In the genomic region with DNA sequence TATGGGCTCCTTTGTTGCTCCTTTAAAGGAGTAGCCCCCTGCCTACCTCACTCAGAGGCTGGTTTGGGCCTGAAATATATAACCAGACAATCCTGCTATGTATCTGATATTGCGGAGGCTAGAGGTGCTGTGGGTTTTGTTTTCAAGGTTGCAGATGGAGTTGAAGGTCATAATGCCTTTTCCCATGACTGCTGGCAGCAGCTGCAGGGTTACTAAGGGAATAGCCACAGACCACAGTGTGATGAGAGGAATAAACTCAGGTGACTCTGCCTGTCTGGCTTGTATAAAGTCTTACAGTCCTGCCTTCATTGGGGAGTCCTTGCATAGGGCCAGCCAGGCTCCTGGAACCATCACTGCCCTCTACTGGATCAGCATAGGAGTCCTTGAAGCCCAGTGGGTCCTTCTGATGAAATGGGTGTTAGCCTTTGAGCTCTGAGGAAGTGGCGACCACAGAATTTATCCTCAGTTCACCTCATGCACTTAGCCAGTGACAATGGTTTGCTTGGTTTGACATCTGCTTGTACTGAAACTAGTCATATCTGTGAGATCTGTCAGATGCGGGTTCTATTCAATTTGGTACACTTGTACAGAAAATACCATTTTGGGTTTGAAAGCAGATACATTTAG, we compare ENCODE assay signal across 8 cellular contexts.
DNase-seq lines count a peak whose midpoint lies in the region; ATAC-seq and TF ChIP-seq lines count a peak whose summit lies in the region.

No MANE protein-coding gene starts in this region.

- TF ChIP-seq POLR2A in body of pancreas (IDR thresholded peaks at IDR 0.05) (no peak), vagina (IDR thresholded peaks at IDR 0.05) (no peak)

- no peaks in the 10 kb centered on the region for H3K9me3 ChIP-seq in body of pancreas
- H3K9me3 ChIP-seq in vagina = no peaks in the 10 kb centered on the region

- H3K27me3 Mint-ChIP-seq in stimulated activated naive CD8-positive, alpha-beta T cell treated with anti-CD3 and anti-CD28 coated beads, Interleukin-15, amount 100 ng/mL, for 72 hours = no peaks in the 10 kb centered on the region

- peaks cover 38% of the 10 kb centered on the region for H3K4me1 Mint-ChIP-seq in stimulated activated naive CD8-positive, alpha-beta T cell treated with anti-CD3 and anti-CD28 coated beads, Interleukin-15, amount 100 ng/mL, for 72 hours

- peak overlapping the region; percentile 38 to 49 for H3K27ac Mint-ChIP-seq in stimulated activated naive CD8-positive, alpha-beta T cell treated with anti-CD3 and anti-CD28 coated beads, Interleukin-15, amount 100 ng/mL, for 72 hours

- intact Hi-C loops in body of pancreas (cut with DNase I) (no loop called here), vagina (cut with DNase I) (no loop called here)

- WGBS in body of pancreas, 2 donors = 52 to 59% methylated on average over 3 of the region's 3 CpGs

- H3K27ac ChIP-seq in body of pancreas = peak overlapping the region in 2 of 4 donors; percentile 21 to 36
- H3K27ac ChIP-seq in vagina = no peak overlapping the region

- peak; percentile 96 for ATAC-seq in HG03469 (IDR thresholded peaks at IDR 0.05; ENCODE audit: unreplicated experiment)
- peak; percentile 87 for ATAC-seq in body of pancreas
- ATAC-seq in stimulated activated naive CD8-positive, alpha-beta T cell treated with anti-CD3 and anti-CD28 coated beads, Interleukin-15, amount 100 ng/mL, for 72 hours = peak; percentile 99

- H3K4me3 ChIP-seq in body of pancreas (no peak overlapping the region), vagina (no peak overlapping the region)

- no peaks in the 10 kb centered on the region for H3K36me3 ChIP-seq in body of pancreas (replicated peaks in 1 of 2; ENCODE audit: insufficient read depth in 1 of 2, low read depth in 2 of 2)
- H3K36me3 ChIP-seq in vagina = no peaks in the 10 kb centered on the region

- H3K27me3 ChIP-seq in body of pancreas (no peaks in the 10 kb centered on the region), vagina (no peaks in the 10 kb centered on the region)

- TF ChIP-seq CTCF in GM20000 (IDR thresholded peaks at IDR 0.05; ENCODE audit: extremely low read depth, missing control alignments) (peak; percentile 23), body of pancreas (IDR thresholded peaks at IDR 0.05) (peak; percentile 21 to 51 (median 41)), vagina (IDR thresholded peaks at IDR 0.05) (peak in 1 of 3 experiments; percentile 14)

- in situ Hi-C loops in G401 (cut with HindIII; ENCODE audit: low sequenced_read_pairs) = no loop called here
- in situ Hi-C loops in SK-MEL-5 (cut with HindIII; ENCODE audit: low pct_unique_long_range_greater_than_20kb, low sequenced_read_pairs) = no loop called here

- peak overlapping the region; percentile 20 to 36 for H3K4me3 Mint-ChIP-seq in stimulated activated naive CD8-positive, alpha-beta T cell treated with anti-CD3 and anti-CD28 coated beads, Interleukin-15, amount 100 ng/mL, for 72 hours

- peak; percentile 30 for DNase-seq in G401 (ENCODE audit: low spot score)
- DNase-seq in GM20000 (ENCODE audit: low spot score) = peak; percentile 71
- peak; percentile 94 for DNase-seq in SK-MEL-5 (ENCODE audit: low read depth, low spot score)
- peak; percentile 41 to 71 (median 51) for DNase-seq in body of pancreas
- peak; percentile 83 for DNase-seq in kidney tubule cell (ENCODE audit: low spot score)
- peak; percentile 68 to 82 for DNase-seq in stimulated activated naive CD8-positive, alpha-beta T cell treated with anti-CD3 and anti-CD28 coated beads, Interleukin-15, amount 100 ng/mL, for 72 hours
- no peak for DNase-seq in vagina (ENCODE audit: extremely low spot score in 2 of 2)

- H3K9me3 Mint-ChIP-seq in stimulated activated naive CD8-positive, alpha-beta T cell treated with anti-CD3 and anti-CD28 coated beads, Interleukin-15, amount 100 ng/mL, for 72 hours = no peaks in the 10 kb centered on the region

- H3K4me1 ChIP-seq in body of pancreas = peaks cover 9% of the 10 kb centered on the region
- no peaks in the 10 kb centered on the region for H3K4me1 ChIP-seq in vagina

Comparison
In these comparisons a context has a peak if more than half of its experiments do, and no peak if none do; other contexts are left out.
1. DNase-seq: peak in G401 (single experiment), GM20000 (single experiment), SK-MEL-5 (single experiment), body of pancreas (4 of 4), kidney tubule cell (single experiment) and stimulated activated naive CD8-positive, alpha-beta T cell treated with anti-CD3 and anti-CD28 coated beads, Interleukin-15, amount 100 ng/mL, for 72 hours (2 of 2); none in vagina (0 of 2).
2. Peak in every context shown above with its lines, with median percentiles within 50 percentile points of each other: ATAC-seq.